8 cellular contexts compared by ENCODE assay signal in the genomic region with DNA sequence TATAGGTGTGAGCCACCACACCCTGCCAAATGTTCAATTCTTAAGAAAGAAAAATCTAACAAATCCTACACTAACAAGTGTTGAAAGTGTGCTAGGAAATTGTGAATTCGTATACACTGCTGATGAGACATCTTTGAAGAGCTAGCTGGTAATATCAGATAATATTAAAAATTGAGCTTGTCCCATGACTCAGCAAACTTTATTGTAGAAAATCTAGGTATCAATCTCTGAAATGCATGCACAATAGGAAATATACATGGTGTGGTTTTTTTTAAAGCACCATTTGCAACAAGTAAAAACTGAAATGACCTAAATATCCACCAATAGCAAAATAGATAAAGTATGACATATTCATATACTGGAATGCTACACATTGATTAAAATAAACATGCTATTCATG.
"Had no signal": no experiment of that assay in that cellular context is flagged by ENCODE, and none has a peak within 500 bp of the region (broad histone marks: within the 10 kb centered on the region; RNA-seq: fewer than 3 reads in every experiment).

No MANE protein-coding gene starts in this region.

- ATAC-seq: GM12878 had no signal

- H3K4me3 ChIP-seq: GM12878 had no signal

- FAIRE-seq: G401.6, GM12878, GM12891, GM12892, GM18507, GM19239 had no signal

- DNase-seq: GDM1, GF-D8 had no signal
